In the genomic region with DNA sequence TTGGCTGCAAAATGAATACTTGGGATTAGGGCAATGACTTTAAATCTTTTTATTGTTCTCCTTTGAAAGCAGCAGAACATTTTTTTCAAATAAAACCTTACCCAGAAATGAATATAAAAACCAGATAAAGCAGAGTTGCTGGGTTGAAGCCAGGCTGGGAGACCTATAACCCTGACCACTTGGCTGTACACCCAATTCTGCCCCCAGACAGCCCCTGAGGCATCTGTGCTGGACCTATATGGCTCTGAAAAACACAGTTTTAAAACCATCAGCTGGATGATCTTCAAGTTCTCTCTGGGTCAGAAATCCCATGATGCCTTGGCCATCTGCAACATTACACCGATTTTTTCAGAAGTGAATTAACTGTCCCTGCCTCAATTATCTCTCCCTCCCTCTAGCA, we compare ENCODE assay signal across 23 cellular contexts. TPM values are rescaled to one million over a fixed set of nuclear protein-coding genes. Genes with fewer than 3 reads are reported as not detected.
DNase-seq lines count a peak whose midpoint lies in the region; ATAC-seq, FAIRE-seq and TF ChIP-seq lines count a peak whose summit lies in the region.
"Had no signal": no experiment of that assay in that cellular context is flagged by ENCODE, and none has a peak within 500 bp of the region (broad histone marks: within the 10 kb centered on the region; RNA-seq: fewer than 3 reads in every experiment).

No MANE protein-coding gene starts in this region.

- no peaks in the 10 kb centered on the region for H3K4me1 ChIP-seq in adipocyte (ENCODE audit: control insufficient read depth, insufficient read depth, low read length)
- H3K4me1 ChIP-seq in hepatocyte (ENCODE audit: insufficient read depth), result no peaks in the 10 kb centered on the region
- H3K4me1 ChIP-seq in sigmoid colon, result peaks cover 0 to 32% (median 7%) of the 10 kb centered on the region in 4 donors
- no peaks in the 10 kb centered on the region for H3K4me1 ChIP-seq in vagina
- H3K4me1 ChIP-seq: BLaER1 had no signal

- H3K9me3 ChIP-seq in adipocyte (ENCODE audit: control insufficient read depth, low read length), result no peaks in the 10 kb centered on the region
- no peaks in the 10 kb centered on the region for H3K9me3 ChIP-seq in hepatocyte (ENCODE audit: low read depth)
- no peaks in the 10 kb centered on the region for H3K9me3 ChIP-seq in sigmoid colon
- H3K9me3 ChIP-seq in vagina, result no peaks in the 10 kb centered on the region
- H3K9me3 ChIP-seq: BLaER1 had no signal

- WGBS in hepatocyte (ENCODE audit: low lambda C conversion rate, missing lambda C conversion rate), result 54% methylated on average over 1 of the region's 1 CpG
- 33 to 80% methylated on average over 1 of the region's 1 CpG for WGBS in sigmoid colon, 2 donors

- no peak for TF ChIP-seq EP300 in sigmoid colon (IDR thresholded peaks at IDR 0.05)

- intact Hi-C loops in sigmoid colon (cut with DNase I), result loop anchor here (10.0 kb wide), 1 partner anchor 381 kb away; no protein-coding TSS in a partner anchor
- intact Hi-C loops in vagina (cut with DNase I), result no loop called here

- no peaks in the 10 kb centered on the region for H4K20me1 ChIP-seq in hepatocyte (ENCODE audit: insufficient read depth, poor library complexity, severe bottlenecking)
- H4K20me1 ChIP-seq: BLaER1 had no signal

- TF ChIP-seq CTCF in hepatocyte (IDR thresholded peaks at IDR 0.05; ENCODE audit: poor library complexity) (no peak), sigmoid colon (IDR thresholded peaks at IDR 0.05) (no peak), vagina (IDR thresholded peaks at IDR 0.05) (no peak)

- H3K27ac ChIP-seq in hepatocyte, result peak overlapping the region; percentile 6
- peak overlapping the region in 3 of 4 donors; percentile 31 to 47 (median 32) for H3K27ac ChIP-seq in sigmoid colon
- H3K27ac ChIP-seq in vagina, result peak overlapping the region; percentile 27
- H3K27ac ChIP-seq: BLaER1 had no signal

- H3K9me2 ChIP-seq in hepatocyte (replicated peaks; ENCODE audit: insufficient read depth), result no peaks in the 10 kb centered on the region

- H3K27me3 ChIP-seq in adipocyte (replicated peaks; ENCODE audit: control insufficient read depth, insufficient read depth, low read length) (peaks cover 10% of the 10 kb centered on the region), hepatocyte (no peaks in the 10 kb centered on the region), sigmoid colon (no peaks in the 10 kb centered on the region), vagina (no peaks in the 10 kb centered on the region)

- H3K4me2 ChIP-seq in hepatocyte, result no peak overlapping the region
- H3K4me2 ChIP-seq: BLaER1 had no signal

- no peak overlapping the region for H2AFZ ChIP-seq in hepatocyte

- H3K36me3 ChIP-seq in adipocyte (ENCODE audit: control insufficient read depth, insufficient read depth, low read length, severe bottlenecking) (no peaks in the 10 kb centered on the region), hepatocyte (replicated peaks; ENCODE audit: insufficient read depth, low read depth) (no peaks in the 10 kb centered on the region), sigmoid colon (no peaks in the 10 kb centered on the region), vagina (no peaks in the 10 kb centered on the region)
- H3K36me3 ChIP-seq: BLaER1 had no signal

- TF ChIP-seq POLR2A in sigmoid colon (IDR thresholded peaks at IDR 0.05) (no peak), vagina (IDR thresholded peaks at IDR 0.05) (no peak)

- no peak overlapping the region for H3K9ac ChIP-seq in adipocyte (ENCODE audit: low read length)
- H3K9ac ChIP-seq: BLaER1 had no signal

- DNase-seq in adipocyte (ENCODE audit: low read depth), result peak; percentile 3
- DNase-seq in hepatocyte (ENCODE audit: low spot score), result no peak
- DNase-seq in sigmoid colon, result no peak
- DNase-seq in vagina (ENCODE audit: extremely low spot score in 2 of 2), result no peak
- no peak for DNase-seq in urothelium cell line (ENCODE audit: low spot score)
- DNase-seq: 8988T; CD4-positive, alpha-beta memory T cell; DMS153; DMS79; GDM1; GOT3; H7 had no signal

- FAIRE-seq in urothelium cell line (lab: Jason Lieb, UNC), result no peak
- FAIRE-seq: GM12892, GM18507, HepG2 had no signal

- ATAC-seq in GM21717 (IDR thresholded peaks at IDR 0.05; ENCODE audit: unreplicated experiment), result no peak
- ATAC-seq in GM18519 (IDR thresholded peaks at IDR 0.05; ENCODE audit: low FRiP score, unreplicated experiment), result no peak
- ATAC-seq: HCT116, HepG2 had no signal

- no peaks in the 10 kb centered on the region for H3K79me2 ChIP-seq in hepatocyte

- H3K4me3 ChIP-seq in adipocyte (ENCODE audit: low read length) (no peak overlapping the region), hepatocyte (no peak overlapping the region), sigmoid colon (no peak overlapping the region), vagina (no peak overlapping the region)
- H3K4me3 ChIP-seq: BLaER1 had no signal

RNA-seq across cellular contexts. Expression of a gene that starts 23.7 kb away (rescaled TPM):
- 0.08 TPM in 1 of 2 replicates, not detected in the other for total RNA-seq in hepatocyte
- polyA plus RNA-seq in hepatocyte, result not detected in 2 replicates
- total RNA-seq in sigmoid colon, result 1 to 10 TPM in 2 of 4 donors, not detected in 2; 1.1 to 1.9 TPM
- under 1 TPM in 2 of 3 donors, not detected in 1; under 0.01 to 0.42 TPM for polyA plus RNA-seq in sigmoid colon
- not detected for total RNA-seq in vagina
- total RNA-seq: A673; CD4-positive, alpha-beta memory T cell; Daoy; H7; HepG2 had no signal
- polyA plus RNA-seq: AG04450; CD14-positive monocyte; CD4-positive, alpha-beta memory T cell; HepG2 had no signal
